In the genomic region with DNA sequence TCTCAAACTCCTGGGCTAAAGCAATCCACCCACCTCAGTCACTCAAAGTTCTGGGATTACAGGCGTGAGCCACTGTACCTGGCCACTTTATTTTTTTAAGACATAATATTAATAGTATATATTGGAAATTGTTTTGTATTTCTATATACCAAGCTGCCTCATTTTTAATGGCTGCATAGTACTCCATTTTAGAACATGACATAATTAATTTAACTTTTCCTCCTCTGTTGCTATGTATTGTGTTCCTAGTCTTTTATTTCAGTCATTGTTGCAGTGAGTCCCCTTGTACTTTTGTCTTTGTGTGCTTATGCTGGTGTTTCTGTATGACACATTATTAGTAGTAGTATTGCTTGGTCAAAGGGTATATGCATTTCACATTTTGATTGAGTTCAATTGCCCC, we compare ENCODE assay signal across 12 cellular contexts.
"Had no signal": no experiment of that assay in that cellular context is flagged by ENCODE, and none has a peak within 500 bp of the region (broad histone marks: within the 10 kb centered on the region; RNA-seq: fewer than 3 reads in every experiment).

No MANE protein-coding gene starts in this region.

- H3K4me3 Mint-ChIP-seq: central memory CD8-positive, alpha-beta T cell; neural crest cell had no signal

- H3K36me3 ChIP-seq: ovary had no signal

- H3K27me3 Mint-ChIP-seq: central memory CD8-positive, alpha-beta T cell had no signal

- H3K4me1 Mint-ChIP-seq: neural crest cell had no signal

- H3K27me3 ChIP-seq: ovary, upper lobe of left lung had no signal

- H3K27ac ChIP-seq: gastroesophageal sphincter, ovary, upper lobe of left lung had no signal

- H3K4me3 ChIP-seq: gastroesophageal sphincter, ovary, upper lobe of left lung had no signal

- DNase-seq: activated CD4-positive, alpha-beta T cell treated with anti-CD3 and anti-CD28 coated beads for 1 hour; cortex of kidney; effector CD8-positive, alpha-beta T cell; kidney glomerular epithelial cell; ovary; stimulated activated CD4-positive, alpha-beta T cell treated with anti-CD3 and anti-CD28 coated beads, Interleukin-2, amount 100 ng/mL, for 48 hours; stimulated activated naive CD4-positive, alpha-beta T cell treated with Interleukin-2 at 50 U/mL for 16 hours; T1000; upper lobe of left lung had no signal

- H3K9me3 ChIP-seq: gastroesophageal sphincter, ovary, upper lobe of left lung had no signal

- H3K9me3 Mint-ChIP-seq: neural crest cell had no signal

- ATAC-seq: gastroesophageal sphincter had no signal
